ENCODE assay signal across 16 cellular contexts in the genomic region with DNA sequence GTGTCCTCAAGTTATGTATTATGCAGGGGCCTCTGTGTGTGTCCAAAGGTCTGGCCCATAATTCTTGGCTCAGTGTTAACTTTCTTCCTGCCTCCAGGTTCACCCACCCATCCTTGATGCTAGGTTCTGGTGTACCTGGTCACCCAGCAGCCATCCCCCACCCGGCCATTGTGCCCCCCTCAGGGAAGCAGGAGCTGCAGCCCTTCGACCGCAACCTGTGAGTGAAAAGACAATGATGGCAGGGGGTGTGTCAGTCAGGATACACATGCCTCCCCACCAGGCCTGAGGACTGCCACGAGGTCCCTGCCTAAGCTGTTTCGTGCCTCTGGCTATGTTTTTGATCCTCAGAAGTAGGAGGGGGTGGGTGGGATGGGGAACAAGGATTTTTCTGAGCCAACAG. TPM values are rescaled to one million over a fixed set of nuclear protein-coding genes. Genes with fewer than 3 reads are reported as not detected.
DNase-seq lines count a peak whose midpoint lies in the region; ATAC-seq and TF ChIP-seq lines count a peak whose summit lies in the region.
"Had no signal": no experiment of that assay in that cellular context is flagged by ENCODE, and none has a peak within 500 bp of the region (broad histone marks: within the 10 kb centered on the region; RNA-seq: fewer than 3 reads in every experiment).

No MANE protein-coding gene starts in this region.

- no peaks in the 10 kb centered on the region for H3K27me3 ChIP-seq in testis
- H3K27me3 ChIP-seq in PC-3 (ENCODE audit: low read length), result no peaks in the 10 kb centered on the region
- H3K27me3 ChIP-seq: SJCRH30 had no signal

- no peaks in the 10 kb centered on the region for H3K9me3 Mint-ChIP-seq in activated naive CD4-positive, alpha-beta T cell treated with anti-CD3 and anti-CD28 coated beads, Interleukin-2, amount 50 U/mL, for 24 hours
- H3K9me3 Mint-ChIP-seq in activated CD8-positive, alpha-beta T cell treated with anti-CD3 and anti-CD28 coated beads, Interleukin-2, amount 10 ng/mL, durations not matched to agents 7 days and 5 days (ENCODE audit: insufficient read depth), result no peaks in the 10 kb centered on the region
- H3K9me3 Mint-ChIP-seq: stimulated activated naive CD8-positive, alpha-beta T cell treated with anti-CD3 and anti-CD28 coated beads, Interleukin-15, Interleukin-2, amounts not matched to agents 100 ng/mL and 50 ng/mL, for 24 hours had no signal

- H3K4me3 ChIP-seq in testis, result no peak overlapping the region
- no peak overlapping the region for H3K4me3 ChIP-seq in PC-3 (ENCODE audit: low read length)
- H3K4me3 ChIP-seq: HAP-1, SJCRH30, smooth muscle cell had no signal

- intact Hi-C loops in testis (cut with DNase I; ENCODE audit: low total_unique reads) (no loop called here), PC-3 (cut with micrococcal nuclease) (no loop called here)

- H3K36me3 ChIP-seq in testis (ENCODE audit: low read depth, missing control alignments) (no peaks in the 10 kb centered on the region), PC-3 (ENCODE audit: low read depth, low read length) (peaks cover 19% of the 10 kb centered on the region)

- no peak overlapping the region for H3K9ac ChIP-seq in PC-3 (ENCODE audit: low read length)

- BruUV-seq in PC-3 (replicated peaks; lab: Mats Ljungman, UMichigan), result no TSS peak

- DNase-seq in activated naive CD4-positive, alpha-beta T cell (lab: John Stamatoyannopoulos, UW), result no peak
- DNase-seq in activated CD8-positive, alpha-beta T cell treated with anti-CD3 and anti-CD28 coated beads, Interleukin-2, amount 10 ng/mL, durations not matched to agents 7 days and 5 days, result peak; percentile 22
- DNase-seq in islet precursor cell (peak; percentile 51), testis (peak; percentile 9), PC-3 (no peak)
- no peak for DNase-seq in stimulated activated CD8-positive, alpha-beta memory T cell treated with anti-CD3 and anti-CD28 coated beads, Interleukin-4, amount 100 ng/mL, for 48 hours
- DNase-seq in stimulated activated naive CD8-positive, alpha-beta T cell treated with anti-CD3 and anti-CD28 coated beads, Interleukin-15, Interleukin-2, amounts not matched to agents 100 U/mL and 50 U/mL, for 24 hours, result no peak
- DNase-seq: foreskin fibroblast, NCI-H1694 treated with DMSO at 0.1 percent for 48 hours, NCI-H446 treated with DMSO at 0.1 percent for 48 hours, nucleus accumbens, SJCRH30 had no signal

- H3K9me3 ChIP-seq in testis, result no peaks in the 10 kb centered on the region
- no peaks in the 10 kb centered on the region for H3K9me3 ChIP-seq in PC-3 (ENCODE audit: low read length)
- H3K9me3 ChIP-seq: HAP-1, SJCRH30 had no signal

- peaks cover 64% of the 10 kb centered on the region for H3K4me1 Mint-ChIP-seq in activated naive CD4-positive, alpha-beta T cell treated with anti-CD3 and anti-CD28 coated beads, Interleukin-2, amount 50 U/mL, for 24 hours
- H3K4me1 Mint-ChIP-seq in activated CD8-positive, alpha-beta T cell treated with anti-CD3 and anti-CD28 coated beads, Interleukin-2, amount 10 ng/mL, durations not matched to agents 7 days and 5 days (ENCODE audit: low read depth), result peaks cover 55% of the 10 kb centered on the region

- H3K27ac ChIP-seq in testis, result no peak overlapping the region
- no peak overlapping the region for H3K27ac ChIP-seq in PC-3 (ENCODE audit: low read length)
- H3K27ac ChIP-seq: SJCRH30 had no signal

- no peak for TF ChIP-seq POLR2A in testis (IDR thresholded peaks at IDR 0.05)

- no peak overlapping the region for H3K4me3 Mint-ChIP-seq in activated naive CD4-positive, alpha-beta T cell treated with anti-CD3 and anti-CD28 coated beads, Interleukin-2, amount 50 U/mL, for 24 hours
- H3K4me3 Mint-ChIP-seq in activated CD8-positive, alpha-beta T cell treated with anti-CD3 and anti-CD28 coated beads, Interleukin-2, amount 10 ng/mL, durations not matched to agents 7 days and 5 days, result no peak overlapping the region
- H3K4me3 Mint-ChIP-seq: stimulated activated naive CD8-positive, alpha-beta T cell treated with anti-CD3 and anti-CD28 coated beads, Interleukin-15, Interleukin-2, amounts not matched to agents 100 ng/mL and 50 ng/mL, for 24 hours had no signal

- no peak overlapping the region for H2AFZ ChIP-seq in PC-3 (ENCODE audit: low read length)

- H3K79me2 ChIP-seq in PC-3 (ENCODE audit: low read length), result peaks cover 23% of the 10 kb centered on the region; the same call in 1 of the 2 replicates

- no peak for TF ChIP-seq CTCF in testis (IDR thresholded peaks at IDR 0.05)
- TF ChIP-seq CTCF in PC-3 (conservative IDR thresholded peaks at IDR 0.05; ENCODE audit: low read depth, low read length), result no peak

- peaks cover 12% of the 10 kb centered on the region for H3K36me3 Mint-ChIP-seq in activated naive CD4-positive, alpha-beta T cell treated with anti-CD3 and anti-CD28 coated beads, Interleukin-2, amount 50 U/mL, for 24 hours
- peaks cover 69% of the 10 kb centered on the region for H3K36me3 Mint-ChIP-seq in activated CD8-positive, alpha-beta T cell treated with anti-CD3 and anti-CD28 coated beads, Interleukin-2, amount 10 ng/mL, durations not matched to agents 7 days and 5 days (ENCODE audit: low read depth)

- POLR2A ChIA-PET in activated CD8-positive, alpha-beta T cell treated with anti-CD3 and anti-CD28 coated beads, Interleukin-2, amount 10 ng/mL, durations not matched to agents 7 days and 5 days (lab: Charles Lee), result interaction anchor here (1.8 to 3.7 kb wide), 3 partner anchors 10 to 102 kb away, joined by 9 to 15 read pairs (median 9); a partner anchor contains a TSS
- POLR2A ChIA-PET in PC-3 (lab: Charles Lee; ENCODE audit: unreplicated experiment), result no interaction called here

- no peak for ATAC-seq in activated CD8-positive, alpha-beta T cell treated with anti-CD3 and anti-CD28 coated beads, Interleukin-2, amount 10 ng/mL, durations not matched to agents 7 days and 5 days
- no peak for ATAC-seq in PC-3
- no peak for ATAC-seq in stimulated activated naive CD8-positive, alpha-beta T cell treated with anti-CD3 and anti-CD28 coated beads, Interleukin-15, Interleukin-2, amounts not matched to agents 100 U/mL and 50 U/mL, for 24 hours

- H3K27ac Mint-ChIP-seq in activated naive CD4-positive, alpha-beta T cell treated with anti-CD3 and anti-CD28 coated beads, Interleukin-2, amount 50 U/mL, for 24 hours, result peak overlapping the region; percentile 3
- peak overlapping the region; percentile 71 for H3K27ac Mint-ChIP-seq in activated CD8-positive, alpha-beta T cell treated with anti-CD3 and anti-CD28 coated beads, Interleukin-2, amount 10 ng/mL, durations not matched to agents 7 days and 5 days

- H3F3A ChIP-seq in PC-3 (ENCODE audit: low read length, unreplicated experiment), result no peaks in the 10 kb centered on the region

- WGBS in testis, 2 donors, result 73 to 83% methylated on average over 5 of the region's 5 CpGs

- H3K4me1 ChIP-seq in testis (peaks cover 1% of the 10 kb centered on the region), PC-3 (ENCODE audit: insufficient read depth, low read length) (peaks cover 22% of the 10 kb centered on the region)
- H3K4me1 ChIP-seq: HAP-1 had no signal

- no peaks in the 10 kb centered on the region for H3K9me2 ChIP-seq in PC-3 (replicated peaks; ENCODE audit: low read length)

- CTCF ChIA-PET in activated CD8-positive, alpha-beta T cell treated with anti-CD3 and anti-CD28 coated beads, Interleukin-2, amount 10 ng/mL, durations not matched to agents 7 days and 5 days (lab: Charles Lee), result interaction anchor here (1.4 to 26.6 kb wide), 8 partner anchors 8 to 149 kb away, joined by 3 to 618 read pairs (median 15); no protein-coding TSS in a partner anchor
- CTCF ChIA-PET in PC-3 (lab: Charles Lee), result interaction anchor here (2.6 kb wide), 1 partner anchor 103 kb away, joined by 21 read pairs; no protein-coding TSS in a partner anchor

- H4K20me1 ChIP-seq in PC-3 (ENCODE audit: low read length), result peaks cover 5% of the 10 kb centered on the region; the same call in 1 of the 2 replicates

- H3K4me2 ChIP-seq in PC-3 (ENCODE audit: low read length), result no peak overlapping the region
- H3K4me2 ChIP-seq: smooth muscle cell had no signal

- H3K27me3 Mint-ChIP-seq in activated naive CD4-positive, alpha-beta T cell treated with anti-CD3 and anti-CD28 coated beads, Interleukin-2, amount 50 U/mL, for 24 hours, result no peaks in the 10 kb centered on the region
- H3K27me3 Mint-ChIP-seq in activated CD8-positive, alpha-beta T cell treated with anti-CD3 and anti-CD28 coated beads, Interleukin-2, amount 10 ng/mL, durations not matched to agents 7 days and 5 days (ENCODE audit: low read depth), result no peaks in the 10 kb centered on the region
- H3K27me3 Mint-ChIP-seq: stimulated activated naive CD8-positive, alpha-beta T cell treated with anti-CD3 and anti-CD28 coated beads, Interleukin-15, Interleukin-2, amounts not matched to agents 100 ng/mL and 50 ng/mL, for 24 hours had no signal

RNA-seq across cellular contexts. Expression of a gene that starts 27.6 kb away (rescaled TPM):
- total RNA-seq in activated CD8-positive, alpha-beta T cell treated with anti-CD3 and anti-CD28 coated beads, Interleukin-2, amount 10 ng/mL, durations not matched to agents 7 days and 5 days, result 10 to 100 TPM; 93.4 to 97.8 TPM
- total RNA-seq in testis, result 10 to 100 TPM; 15.2 to 16.1 TPM
- polyA plus RNA-seq in testis (ENCODE audit: insufficient read depth, low read depth, low replicate concordance), result 9.9 TPM
- 3.9 and 7.0 TPM in 2 replicates for total RNA-seq in PC-3 (2014; rRNA removed)

RNA-seq across cellular contexts. Expression of a gene that starts 34.7 kb away (rescaled TPM):
- 100 to 1,000 TPM; 203 to 206 TPM for total RNA-seq in activated CD8-positive, alpha-beta T cell treated with anti-CD3 and anti-CD28 coated beads, Interleukin-2, amount 10 ng/mL, durations not matched to agents 7 days and 5 days
- 100 to 1,000 TPM; 336 to 459 TPM for total RNA-seq in testis
- 919 TPM for polyA plus RNA-seq in testis (ENCODE audit: insufficient read depth, low read depth, low replicate concordance)
- 197 and 220 TPM in 2 replicates for total RNA-seq in PC-3 (2014; rRNA removed)

Comparison
In these comparisons a context has a peak if more than half of its experiments do, and no peak if none do; other contexts are left out.
1. DNase-seq: peak in activated CD8-positive, alpha-beta T cell treated with anti-CD3 and anti-CD28 coated beads, Interleukin-2, amount 10 ng/mL, durations not matched to agents 7 days and 5 days (single experiment), islet precursor cell (single experiment) and testis (single experiment); none in activated naive CD4-positive, alpha-beta T cell (0 of 4), stimulated activated CD8-positive, alpha-beta memory T cell treated with anti-CD3 and anti-CD28 coated beads, Interleukin-4, amount 100 ng/mL, for 48 hours (single experiment), PC-3 (single experiment) and stimulated activated naive CD8-positive, alpha-beta T cell treated with anti-CD3 and anti-CD28 coated beads, Interleukin-15, Interleukin-2, amounts not matched to agents 100 U/mL and 50 U/mL, for 24 hours (single experiment).
2. RNA of a gene that starts 27.6 kb away (total RNA-seq): 93.4 to 97.8 TPM in activated CD8-positive, alpha-beta T cell treated with anti-CD3 and anti-CD28 coated beads, Interleukin-2, amount 10 ng/mL, durations not matched to agents 7 days and 5 days; 15.2 to 16.1 TPM in testis and 3.9 to 7.0 TPM in PC-3; every median in the first group is over 4 times any median in the second.